ENCODE assay signal across 7 cellular contexts in the genomic region with DNA sequence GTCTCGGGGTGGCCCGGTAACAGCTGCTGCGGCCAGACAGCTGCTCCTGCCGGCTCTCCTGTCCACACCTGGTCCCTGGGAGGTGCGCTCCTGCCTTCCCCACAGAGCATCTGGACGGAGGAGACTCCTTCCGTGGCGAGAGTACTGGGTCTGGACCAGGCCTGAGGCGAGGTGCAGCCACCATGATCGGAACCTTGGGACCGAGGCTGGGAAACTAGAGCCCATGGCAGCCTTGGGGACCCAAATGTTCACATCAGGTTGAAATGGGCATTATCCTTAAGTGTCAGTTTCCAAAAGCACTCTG. TPM values are rescaled to one million over a fixed set of nuclear protein-coding genes. Genes with fewer than 3 reads are reported as not detected.
DNase-seq lines count a peak whose midpoint lies in the region; ATAC-seq, FAIRE-seq and TF ChIP-seq lines count a peak whose summit lies in the region.

No MANE protein-coding gene starts in this region.

- H3K4me3 ChIP-seq in GM12878 (peak overlapping the region; percentile 87), right lobe of liver (peak overlapping the region; percentile 91 to 94 (median 94)), tibial artery (peak overlapping the region; percentile 96 to 99)

- H3K79me2 ChIP-seq in GM12878 (ENCODE audit: control insufficient read depth, insufficient read depth, low read length) = peaks cover 49% of the 10 kb centered on the region

- RAD21 ChIA-PET in GM12878 (lab: Charles Lee; ENCODE audit: unreplicated experiment) = interaction anchor here (0.6 kb wide), 1 partner anchor 262 kb away, joined by 3 read pairs; no protein-coding TSS in a partner anchor

- H3K9me3 ChIP-seq in GM12878 (replicated peaks; ENCODE audit: control insufficient read depth, insufficient read depth, low read length) (no peaks in the 10 kb centered on the region), right lobe of liver (no peaks in the 10 kb centered on the region), tibial artery (no peaks in the 10 kb centered on the region)

- H3K27ac ChIP-seq in GM12878 (ENCODE audit: control insufficient read depth, insufficient read depth) (peak overlapping the region; percentile 66), right lobe of liver (peak overlapping the region; percentile 93 to 99 (median 94)), tibial artery (peak overlapping the region; percentile 95 to 97)

- H3K27me3 ChIP-seq in GM12878 (replicated peaks in 1 of 2; ENCODE audit: control insufficient read depth in 2 of 2, insufficient read depth in 2 of 2, low read length in 1 of 2) (no peaks in the 10 kb centered on the region), right lobe of liver (no peaks in the 10 kb centered on the region), tibial artery (no peaks in the 10 kb centered on the region)

- no peaks in the 10 kb centered on the region for H4K20me1 ChIP-seq in GM12878 (ENCODE audit: control insufficient read depth, insufficient read depth)

- TF ChIP-seq CTCF in GM12878 (IDR thresholded peaks at IDR 0.05 in 2 of 3, conservative IDR thresholded peaks at IDR 0.05 in 1 of 3; ENCODE audit: control insufficient read depth in 2 of 3, extremely low read depth in 1 of 3, insufficient read depth in 1 of 3, low read depth in 3 of 3, low read length in 3 of 3) (no peak), right lobe of liver (IDR thresholded peaks at IDR 0.05) (no peak), tibial artery (IDR thresholded peaks at IDR 0.05) (no peak)

- peak overlapping the region; percentile 89 for H3K9ac ChIP-seq in GM12878 (ENCODE audit: control insufficient read depth, insufficient read depth, low read length)

- CTCF ChIA-PET in GM12878 (lab: Yijun Ruan, JAX) = interaction anchor here (1.4 kb wide), 1 partner anchor 22 kb away, joined by 3 read pairs; no protein-coding TSS in a partner anchor

- H3K4me1 ChIP-seq in GM12878 (ENCODE audit: control insufficient read depth, insufficient read depth, low read length) (peaks cover 4% of the 10 kb centered on the region; the same call in 1 of the 2 replicates), right lobe of liver (peaks cover 0 to 46% (median 11%) of the 10 kb centered on the region in 4 donors), tibial artery (peaks cover 0 to 53% (median 30%) of the 10 kb centered on the region in 4 donors)

- peak overlapping the region; percentile 87 for H3K4me2 ChIP-seq in GM12878 (ENCODE audit: control insufficient read depth, insufficient read depth)

- WGBS in GM12878 (ENCODE audit: insufficient coverage, insufficient replicate concordance, low lambda C conversion rate, missing lambda C conversion rate) = 2% methylated on average over 11 of the region's 11 CpGs
- 0% methylated on average over 2 of the region's 11 CpGs for WGBS in right lobe of liver (ENCODE audit: insufficient coverage, low coverage, low lambda C conversion rate, missing lambda C conversion rate)

- TF ChIP-seq RAD21 in GM12878 (IDR thresholded peaks at IDR 0.05; ENCODE audit: insufficient read depth, low read depth, low read length) = no peak

- POLR2A ChIA-PET in GM12878 (lab: Charles Lee) = no interaction called here

- no TSS peak for BruUV-seq in GM12878 (replicated peaks; lab: Mats Ljungman, UMichigan)

- TF ChIP-seq POLR2A in GM12878 (IDR thresholded peaks at IDR 0.05; ENCODE audit: low read depth, low read length) = no peak
- no peak for TF ChIP-seq POLR2A in right lobe of liver (IDR thresholded peaks at IDR 0.05)

- intact Hi-C loops in GM12878 (cut with micrococcal nuclease; ENCODE audit: unreplicated experiment) = no loop called here
- intact Hi-C loops in right lobe of liver (cut with DNase I) = no loop called here
- intact Hi-C loops in tibial artery (cut with DNase I; ENCODE audit: low total_unique reads) = loop anchor here (10.0 kb wide), 1 partner anchor 83 kb away; no protein-coding TSS in a partner anchor

- DNase-seq in HPDE6-E6E7 (ENCODE audit: extremely low spot score) (peak; percentile 27), GM12878 (ENCODE audit: low read depth, low spot score) (no peak), right lobe of liver (no peak), tibial artery (no peak), NCI-H2081 treated with DMSO at 0.1 percent for 48 hours (lab: John Stamatoyannopoulos, UW) (no peak), occipital lobe (lab: John Stamatoyannopoulos, UW) (no peak)

- no peak for TF ChIP-seq EP300 in GM12878 (IDR thresholded peaks at IDR 0.05; ENCODE audit: borderline replicate concordance in 1 of 2, control insufficient read depth in 1 of 2, low read depth in 2 of 2, low read length in 2 of 2)

- peak; percentile 17 for ATAC-seq in GM19328 (IDR thresholded peaks at IDR 0.05; ENCODE audit: unreplicated experiment)
- ATAC-seq in GM12878 = peak; percentile 49; the same call in 2 of the 3 replicates
- peak in 2 of 4 donors; percentile 28 to 35 for ATAC-seq in right lobe of liver

- no peak for FAIRE-seq in GM12878 (lab: Jason Lieb, UNC)

- H2AFZ ChIP-seq in GM12878 (ENCODE audit: control insufficient read depth, low read depth, low read length) = peak overlapping the region; percentile 83

- in situ Hi-C loops in GM12878 (cut with MboI) = no loop called here

- H3K36me3 ChIP-seq in GM12878 (ENCODE audit: control insufficient read depth in 2 of 2, insufficient read depth in 2 of 2, low read length in 1 of 2) (no peaks in the 10 kb centered on the region), right lobe of liver (no peaks in the 10 kb centered on the region), tibial artery (no peaks in the 10 kb centered on the region)

- SMC1A ChIA-PET in GM12878 (lab: Charles Lee; ENCODE audit: uncharacterized antibody, unreplicated experiment) = no interaction called here

TF ChIP-seq in GM12878, 131 proteins besides CTCF, POLR2A, EP300 and RAD21:
- TF ChIP-seq CREM (IDR thresholded peaks at IDR 0.05; ENCODE audit: low read depth) = no peak
- TF ChIP-seq TCF12 (IDR thresholded peaks at IDR 0.05; ENCODE audit: low read depth, low read length) = 0 out of 2 replicates have a peak, but pooled peaks have one; percentile 70

RNA-seq across cellular contexts. Expression of a gene that starts 0.6 kb away (rescaled TPM):
- 226 and 236 TPM in 2 replicates for total RNA-seq in GM12878 (2013; cell fraction: nucleolus; rRNA removed)
- 41.2 and 48.3 TPM in 2 replicates for total RNA-seq in GM12878 (2014; rRNA removed)
- total RNA-seq in GM12878 (2014; rRNA removed; fragmentation: Illumina TruSeq; extraction: Trizol) = 47.2 and 48.1 TPM in 2 replicates
- total RNA-seq in GM12878 (2021) = 36.0 and 40.5 TPM in 2 replicates
- 13.4 TPM for polyA plus RNA-seq in GM12878 (2011; ENCODE audit: low read depth)
- polyA plus RNA-seq in GM12878 (2011; rRNA removed) = 38.5 and 46.0 TPM in 2 replicates
- polyA plus RNA-seq in GM12878 (2011; cell fraction: cytosol; rRNA removed) = 23.7 and 33.4 TPM in 2 replicates
- polyA plus RNA-seq in GM12878 (2011; cell fraction: nucleus; rRNA removed) = 26.1 and 33.1 TPM in 2 replicates
- polyA plus RNA-seq in GM12878 (2012) = 19.6 and 21.9 TPM in 2 replicates
- 34.7 and 39.4 TPM in 2 replicates for polyA plus RNA-seq in GM12878 (2014; fragmentation: Illumina TruSeq; extraction: Trizol)
- 10 to 100 TPM; 12.2 to 14.0 TPM for polyA plus RNA-seq in GM12878 (2014; fragmentation: Nextera tagmentation; extraction: Ambion mirVana)
- 24.2 and 31.1 TPM in 2 replicates for polyA plus RNA-seq in GM12878 (2014; rRNA removed)
- polyA plus RNA-seq in GM12878 (2016; fragmentation: Nextera tagmentation; extraction: Ambion mirVana) = 10 to 100 TPM; 39.5 to 41.0 TPM
- 87.5 and 95.2 TPM in 2 replicates for polyA minus RNA-seq in GM12878 (2011; rRNA and poly(A)+ RNA removed)
- 23.0 and 23.4 TPM in 2 replicates for polyA minus RNA-seq in GM12878 (2011; cell fraction: cytosol; rRNA and poly(A)+ RNA removed)
- 53.4 and 82.2 TPM in 2 replicates for polyA minus RNA-seq in GM12878 (2011; cell fraction: nucleus; rRNA and poly(A)+ RNA removed)
- 10 to 100 TPM; 25.7 to 35.0 (median 32.6) TPM for total RNA-seq in right lobe of liver
- total RNA-seq in occipital lobe = 111 TPM
